Comparison of ENCODE assay signal across 8 cellular contexts in the genomic region with DNA sequence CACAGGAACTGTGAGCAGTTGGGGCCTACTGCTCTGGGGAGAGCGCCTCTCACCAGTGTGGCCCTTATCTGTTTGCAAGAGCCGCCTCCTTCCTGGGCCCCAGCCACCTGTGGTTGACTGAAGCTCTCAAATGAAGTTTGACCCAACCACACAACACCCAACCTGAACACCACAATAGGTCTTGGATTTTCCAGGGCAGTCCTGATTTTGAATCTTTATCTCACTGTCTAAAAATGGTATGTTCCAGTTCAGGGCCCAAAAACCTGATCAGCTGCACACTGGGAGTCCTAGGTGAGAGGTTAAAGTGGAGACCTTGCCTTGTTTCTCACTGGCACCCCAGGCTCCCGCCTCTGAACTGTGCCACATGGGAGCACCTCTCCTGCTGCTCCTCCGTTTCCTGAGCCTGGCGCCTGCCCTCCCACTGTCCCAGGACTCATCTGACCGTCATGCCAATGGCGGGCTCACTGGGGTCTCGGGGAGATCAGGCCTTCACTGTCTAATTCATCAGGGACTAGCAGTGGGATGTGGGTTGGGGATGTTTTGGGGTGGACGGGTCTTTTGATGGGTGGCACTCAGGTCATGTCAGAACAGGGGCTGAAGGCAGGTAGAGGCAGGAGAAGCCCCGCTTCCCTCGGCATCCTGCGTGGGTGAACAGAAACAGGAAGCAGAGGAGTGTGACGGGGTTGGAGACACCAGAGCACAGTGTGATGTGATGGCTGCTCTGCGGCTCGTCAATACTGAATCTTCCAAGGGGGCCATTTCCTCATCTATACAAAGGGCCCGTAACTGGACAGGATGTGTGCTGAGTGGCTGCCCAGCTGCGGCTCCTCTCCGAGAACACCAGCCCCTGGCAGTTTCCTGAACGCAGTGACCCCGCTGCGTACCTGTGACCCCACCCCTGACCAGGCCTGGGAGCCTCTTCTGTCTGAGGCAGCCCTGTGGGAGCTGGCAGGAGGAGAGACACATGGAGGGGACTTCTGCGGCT. TPM values are rescaled to one million over a fixed set of nuclear protein-coding genes. Genes with fewer than 3 reads are reported as not detected.
A peak's percentile ranks its signal among the peaks of the same experiment; 100 is the strongest.
DNase-seq lines count a peak whose midpoint lies in the region; ATAC-seq and TF ChIP-seq lines count a peak whose summit lies in the region.

No MANE protein-coding gene starts in this region.

- H3K27me3 ChIP-seq in OCI-LY1 (ENCODE audit: insufficient read depth, low read length), result peaks cover 3% of the 10 kb centered on the region; the same call in 1 of the 2 replicates
- no peaks in the 10 kb centered on the region for H3K27me3 ChIP-seq in ovary

- H3K9me3 ChIP-seq in OCI-LY1 (ENCODE audit: low read length) (no peaks in the 10 kb centered on the region), ovary (no peaks in the 10 kb centered on the region)

- no peaks in the 10 kb centered on the region for H3K79me2 ChIP-seq in OCI-LY1 (ENCODE audit: insufficient read depth, low read length)

- no peak for TF ChIP-seq EP300 in ovary (IDR thresholded peaks at IDR 0.05)

- no peaks in the 10 kb centered on the region for H3K9me2 ChIP-seq in OCI-LY1 (ENCODE audit: low read depth, low read length)

- WGBS in ovary, 3 donors, result 83 to 87% (median 85%) methylated on average over 21 to 22 of the region's 22 CpGs

- no peak overlapping the region for H3K4me3 ChIP-seq in OCI-LY1 (ENCODE audit: low read depth, low read length, poor library complexity, severe bottlenecking)
- no peak overlapping the region for H3K4me3 ChIP-seq in ovary

- H3K36me3 Mint-ChIP-seq in activated naive CD4-positive, alpha-beta T cell treated with anti-CD3 and anti-CD28 coated beads, Interleukin-2, amount 50 U/mL, for 72 hours, result no peaks in the 10 kb centered on the region

- intact Hi-C loops in ovary (cut with DNase I), result no loop called here

- peaks cover 13% of the 10 kb centered on the region for H3K4me1 ChIP-seq in OCI-LY1 (ENCODE audit: insufficient read depth, low read length, severe bottlenecking)
- H3K4me1 ChIP-seq in ovary (ENCODE audit: insufficient read depth), result no peaks in the 10 kb centered on the region

- H3K36me3 ChIP-seq in OCI-LY1 (ENCODE audit: insufficient read depth, low read length) (no peaks in the 10 kb centered on the region), ovary (no peaks in the 10 kb centered on the region)

- H3K27ac Mint-ChIP-seq in activated naive CD4-positive, alpha-beta T cell treated with anti-CD3 and anti-CD28 coated beads, Interleukin-2, amount 50 U/mL, for 72 hours, result peak overlapping the region; percentile 93 to 96

- no peaks in the 10 kb centered on the region for H3F3A ChIP-seq in OCI-LY1 (ENCODE audit: insufficient read depth, low read length)

- no peaks in the 10 kb centered on the region for H3K9me3 Mint-ChIP-seq in activated naive CD4-positive, alpha-beta T cell treated with anti-CD3 and anti-CD28 coated beads, Interleukin-2, amount 50 U/mL, for 72 hours

- TF ChIP-seq POLR2A in ovary (IDR thresholded peaks at IDR 0.05), result no peak

- H3K9ac ChIP-seq in OCI-LY1 (ENCODE audit: low read length), result no peak overlapping the region

- no peak overlapping the region for H3K27ac ChIP-seq in OCI-LY1 (ENCODE audit: low read depth, low read length, poor library complexity, severe bottlenecking)
- no peak overlapping the region for H3K27ac ChIP-seq in ovary

- H3K4me2 ChIP-seq in OCI-LY1 (ENCODE audit: low read length), result no peak overlapping the region; the same call in 1 of the 2 replicates

- 0 out of 2 replicates have a peak overlapping the region, but pooled peaks have one; percentile 34 for H2AFZ ChIP-seq in OCI-LY1 (ENCODE audit: low read length)

- peak; percentile 80 for ATAC-seq in GM21526 (IDR thresholded peaks at IDR 0.05; ENCODE audit: low FRiP score, unreplicated experiment)
- peak; percentile 81 to 85 for ATAC-seq in activated naive CD4-positive, alpha-beta T cell treated with anti-CD3 and anti-CD28 coated beads, Interleukin-2, amount 50 U/mL, for 72 hours

- DNase-seq in activated naive CD4-positive, alpha-beta T cell treated with anti-CD3 and anti-CD28 coated beads, Interleukin-2, amount 50 U/mL, for 72 hours (ENCODE audit: low spot score in 2 of 2), result peak; percentile 53 to 76
- DNase-seq in stimulated activated CD4-positive, alpha-beta T cell treated with anti-CD3 and anti-CD28 coated beads, TNF-alpha, amount 100 ng/mL, for 4 hours (ENCODE audit: low read depth in 3 of 3), result peak; percentile 25 to 35 (median 30)
- DNase-seq in cerebellar cortex (ENCODE audit: low spot score) (no peak), kidney glomerular epithelial cell (lab: John Stamatoyannopoulos, UW) (no peak), ovary (no peak), glomerular visceral epithelial cell (ENCODE audit: extremely low spot score) (no peak)

- no peaks in the 10 kb centered on the region for H4K20me1 ChIP-seq in OCI-LY1 (ENCODE audit: insufficient read depth, low read length)

- no peak for TF ChIP-seq CTCF in OCI-LY1 (IDR thresholded peaks at IDR 0.05; ENCODE audit: low read length)
- TF ChIP-seq CTCF in ovary (IDR thresholded peaks at IDR 0.05), result no peak

RNA-seq across cellular contexts. Expression of gene ITPKB, which starts 59.6 kb away (rescaled TPM):
- 10 to 100 TPM; 37.5 to 51.3 TPM for total RNA-seq in activated naive CD4-positive, alpha-beta T cell treated with anti-CD3 and anti-CD28 coated beads, Interleukin-2, amount 50 U/mL, for 72 hours
- 10 to 100 TPM; 13.6 to 43.2 (median 20.5) TPM for total RNA-seq in ovary
- 10 to 100 TPM; 11.3 to 19.5 TPM for polyA plus RNA-seq in ovary

Comparison
In these comparisons a context has a peak if more than half of its experiments do, and no peak if none do; other contexts are left out.
1. DNase-seq: peak in activated naive CD4-positive, alpha-beta T cell treated with anti-CD3 and anti-CD28 coated beads, Interleukin-2, amount 50 U/mL, for 72 hours (2 of 2) and stimulated activated CD4-positive, alpha-beta T cell treated with anti-CD3 and anti-CD28 coated beads, TNF-alpha, amount 100 ng/mL, for 4 hours (3 of 3); none in cerebellar cortex (single experiment), kidney glomerular epithelial cell (single experiment), ovary (0 of 5) and glomerular visceral epithelial cell (single experiment).